Comparison of ENCODE assay signal across 18 cellular contexts in the genomic region with DNA sequence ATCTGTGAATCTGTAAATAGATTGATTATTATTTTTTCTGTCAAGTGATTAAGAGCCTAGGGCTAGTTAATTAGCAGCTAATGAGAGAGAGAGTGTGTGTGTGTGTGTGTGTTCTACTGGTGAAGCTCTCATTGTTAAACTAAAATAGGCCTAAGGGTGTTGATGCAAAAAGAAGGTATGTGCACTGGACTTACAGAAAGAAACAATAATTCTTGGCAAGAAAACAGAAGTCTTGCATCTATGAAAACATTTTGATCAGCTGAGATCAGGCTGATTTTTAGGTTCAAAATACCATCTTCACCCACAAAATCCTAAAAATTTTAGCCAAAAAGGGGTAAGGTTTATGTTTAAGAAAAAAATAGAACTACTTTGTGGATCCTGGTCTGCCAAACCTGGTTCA.
"Had no signal": no experiment of that assay in that cellular context is flagged by ENCODE, and none has a peak within 500 bp of the region (broad histone marks: within the 10 kb centered on the region; RNA-seq: fewer than 3 reads in every experiment).

No MANE protein-coding gene starts in this region.

- H3K27ac Mint-ChIP-seq: activated CD4-positive, alpha-beta memory T cell treated with anti-CD3 and anti-CD28 coated beads for 36 hours; activated naive CD8-positive, alpha-beta T cell; naive thymus-derived CD8-positive, alpha-beta T cell had no signal

- H3K27ac ChIP-seq: psoas muscle, right lobe of liver, suprapubic skin, upper lobe of left lung had no signal

- DNase-seq: activated CD4-positive, alpha-beta memory T cell treated with anti-CD3 and anti-CD28 coated beads for 36 hours; activated CD4-positive, alpha-beta T cell treated with anti-CD3 and anti-CD28 coated beads for 1 hour; activated effector memory CD4-positive, alpha-beta T cell treated with anti-CD3 and anti-CD28 coated beads, Interleukin-2, amount 50 U/mL, for 16 hours; activated T-cell treated with anti-CD3 and anti-CD28 coated beads, Interleukin-2, amount 50 U/mL, for 4 hours; hypothalamus; left cardiac atrium; naive thymus-derived CD8-positive, alpha-beta T cell; nucleus accumbens; psoas muscle; right lobe of liver; stimulated activated CD4-positive, alpha-beta T cell treated with anti-CD3 and anti-CD28 coated beads, Interleukin-2, amount 100 ng/mL, for 48 hours; stimulated activated naive CD8-positive, alpha-beta T cell treated with anti-CD3 and anti-CD28 coated beads, Interleukin-15, Interleukin-2, amounts not matched to agents 100 U/mL and 50 U/mL, for 24 hours; upper lobe of left lung had no signal

- H3K4me1 Mint-ChIP-seq: naive thymus-derived CD8-positive, alpha-beta T cell had no signal

- H3K4me3 ChIP-seq: lung, psoas muscle, right lobe of liver, suprapubic skin, upper lobe of left lung had no signal

- H3K36me3 ChIP-seq: right lobe of liver, suprapubic skin, upper lobe of left lung had no signal

- H3K9me3 Mint-ChIP-seq: activated CD4-positive, alpha-beta memory T cell treated with anti-CD3 and anti-CD28 coated beads for 36 hours had no signal

- ATAC-seq: activated T-cell treated with anti-CD3 and anti-CD28 coated beads, Interleukin-2, amount 50 U/mL, for 4 hours; naive thymus-derived CD8-positive, alpha-beta T cell; psoas muscle; right lobe of liver; stimulated activated naive CD8-positive, alpha-beta T cell treated with anti-CD3 and anti-CD28 coated beads, Interleukin-15, Interleukin-2, amounts not matched to agents 100 U/mL and 50 U/mL, for 24 hours had no signal

- FAIRE-seq: bronchial epithelial cell, endothelial cell of umbilical vein had no signal

- H3K4me3 Mint-ChIP-seq: activated CD4-positive, alpha-beta memory T cell treated with anti-CD3 and anti-CD28 coated beads for 36 hours; activated naive CD8-positive, alpha-beta T cell; activated T-cell treated with anti-CD3 and anti-CD28 coated beads, Interleukin-2, amount 50 U/mL, for 4 hours; naive thymus-derived CD8-positive, alpha-beta T cell had no signal

- H3K27me3 Mint-ChIP-seq: activated CD4-positive, alpha-beta memory T cell treated with anti-CD3 and anti-CD28 coated beads for 36 hours; activated naive CD8-positive, alpha-beta T cell; naive thymus-derived CD8-positive, alpha-beta T cell had no signal

- H3K9me3 ChIP-seq: psoas muscle, right lobe of liver, suprapubic skin, upper lobe of left lung had no signal

- H3K36me3 Mint-ChIP-seq: activated CD4-positive, alpha-beta memory T cell treated with anti-CD3 and anti-CD28 coated beads for 36 hours; activated naive CD8-positive, alpha-beta T cell; naive thymus-derived CD8-positive, alpha-beta T cell had no signal

- H3K27me3 ChIP-seq: right lobe of liver, suprapubic skin, upper lobe of left lung had no signal

- H3K4me1 ChIP-seq: psoas muscle, right lobe of liver, upper lobe of left lung had no signal
